ENCODE assay signal across 8 cellular contexts in the genomic region with DNA sequence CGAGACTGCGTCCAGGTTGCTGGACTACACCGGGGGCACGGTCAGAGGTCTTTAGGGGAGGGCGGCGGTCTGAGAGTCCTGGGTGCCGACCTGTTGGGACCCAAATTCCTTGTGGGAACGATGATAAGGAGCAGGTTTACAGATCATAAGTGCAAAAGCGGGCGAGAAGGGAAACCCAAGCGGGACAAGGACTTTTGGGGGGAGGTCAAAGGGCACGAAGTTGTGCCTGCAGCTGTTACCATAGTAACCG. TPM values are rescaled to one million over a fixed set of nuclear protein-coding genes. Genes with fewer than 3 reads are reported as not detected.
DNase-seq lines count a peak whose midpoint lies in the region; ATAC-seq lines count a peak whose summit lies in the region.

No MANE protein-coding gene starts in this region.

- peak overlapping the region; percentile 67 for H3K4me3 ChIP-seq in mononuclear cell (ENCODE audit: low read length)

- peak overlapping the region; percentile 99 to 100 for H3K27ac Mint-ChIP-seq in T-cell
- H3K27ac Mint-ChIP-seq in central memory CD8-positive, alpha-beta T cell (ENCODE audit: low read depth): peak overlapping the region; percentile 99

- CTCF ChIA-PET in T-cell (lab: Charles Lee): interaction anchor here in 1 of 2 donors (0.6 to 2.5 kb wide), 4 partner anchors 12 to 58 kb away, joined by 3 to 17 read pairs (median 10); partner anchors contain the start of gene ABCF1

- no peaks in the 10 kb centered on the region for H3K27me3 Mint-ChIP-seq in T-cell
- H3K27me3 Mint-ChIP-seq in central memory CD8-positive, alpha-beta T cell: no peaks in the 10 kb centered on the region

- no peaks in the 10 kb centered on the region for H3K9me3 ChIP-seq in mononuclear cell (ENCODE audit: low read depth, low read length)

- H3K4me3 Mint-ChIP-seq in T-cell: peak overlapping the region; percentile 98 to 100 (median 98)
- peak overlapping the region; percentile 94 for H3K4me3 Mint-ChIP-seq in central memory CD8-positive, alpha-beta T cell

- no peaks in the 10 kb centered on the region for H3K9me3 Mint-ChIP-seq in T-cell
- H3K9me3 Mint-ChIP-seq in central memory CD8-positive, alpha-beta T cell: no peaks in the 10 kb centered on the region

- peaks cover 24% of the 10 kb centered on the region for H3K4me1 ChIP-seq in mononuclear cell (ENCODE audit: insufficient read depth, low read length)

- peak in 30 of 34 experiments; percentile 76 to 91 (median 84) for DNase-seq in T-cell
- DNase-seq in central memory CD8-positive, alpha-beta T cell (ENCODE audit: low spot score in 2 of 2): peak in 1 of 2 donors; percentile 90
- DNase-seq in stimulated activated CD8-positive, alpha-beta memory T cell treated with anti-CD3 and anti-CD28 coated beads, Interleukin-7, amount 100 ng/mL, for 48 hours (ENCODE audit: extremely low read depth in 1 of 2, low read depth in 1 of 2): peak; percentile 72 to 89
- DNase-seq in NCI-H1436 (lab: John Stamatoyannopoulos, UW): no peak
- DNase-seq in NCI-H1436 treated with DMSO at 0.1 percent for 48 hours (lab: John Stamatoyannopoulos, UW): no peak
- DNase-seq in COLO829 (ENCODE audit: low spot score): no peak

- no peaks in the 10 kb centered on the region for H3K27me3 ChIP-seq in mononuclear cell (ENCODE audit: insufficient read depth, low read length)

- peak; percentile 51 for ATAC-seq in GM19372 (IDR thresholded peaks at IDR 0.05; ENCODE audit: low read depth, unreplicated experiment)
- ATAC-seq in T-cell (replicated peaks in 1 of 4): peak; percentile 53 to 62 (median 60)
- ATAC-seq in central memory CD8-positive, alpha-beta T cell (replicated peaks; ENCODE audit: extremely low read depth, poor library complexity, severe bottlenecking): no peak

- H3K36me3 Mint-ChIP-seq in T-cell: peaks cover 30% of the 10 kb centered on the region
- H3K36me3 Mint-ChIP-seq in central memory CD8-positive, alpha-beta T cell (ENCODE audit: insufficient read depth): peaks cover 34% of the 10 kb centered on the region

- POLR2A ChIA-PET in T-cell (lab: Charles Lee): interaction anchor here (0.6 to 2.5 kb wide), 6 partner anchors 11 to 63 kb away, joined by 3 to 21 read pairs (median 6); partner anchors contain the start of gene ABCF1 (in 2 of the 2)

- H3K4me1 Mint-ChIP-seq in T-cell: peaks cover 50 to 51% (median 51%) of the 10 kb centered on the region in 3 donors
- peaks cover 66% of the 10 kb centered on the region for H3K4me1 Mint-ChIP-seq in central memory CD8-positive, alpha-beta T cell

RNA-seq across cellular contexts. Expression of gene GNL1, which starts 0.3 kb away (rescaled TPM):
- total RNA-seq in T-cell: 100 to 1,000 TPM in 2 of 5 donors, 10 to 100 TPM in 3; 65.5 to 167 (median 72.9) TPM
- total RNA-seq in mononuclear cell: 40.8 TPM

RNA-seq across cellular contexts. Expression of gene PRR3, which starts 0.5 kb away (rescaled TPM):
- total RNA-seq in T-cell: 10 to 100 TPM; 12.8 to 22.1 (median 19.7) TPM
- total RNA-seq in mononuclear cell: 6.8 TPM

RNA-seq across cellular contexts. Expression of gene ABCF1, which starts 14.6 kb away (rescaled TPM):
- total RNA-seq in T-cell (10 to 100 TPM; 61.1 to 89.9 (median 73.8) TPM), mononuclear cell (30.5 TPM)

Comparison
In these comparisons a context has a peak if more than half of its experiments do, and no peak if none do; other contexts are left out.
1. DNase-seq: peak in T-cell (30 of 34) and stimulated activated CD8-positive, alpha-beta memory T cell treated with anti-CD3 and anti-CD28 coated beads, Interleukin-7, amount 100 ng/mL, for 48 hours (2 of 2); none in NCI-H1436 (single experiment), NCI-H1436 treated with DMSO at 0.1 percent for 48 hours (single experiment) and COLO829 (single experiment).